In genomic region chr1:41672641-41673313, GRCh38 we compare ENCODE assay signal across 1 cellular context.
TF ChIP-seq lines count a peak whose summit lies in the region.

No MANE protein-coding gene starts in this region.

TF ChIP-seq in SK-N-SH, 30 proteins besides CTCF, POLR2A, EP300 and RAD21 (continued from another document):
- TF ChIP-seq, protein P1, sequence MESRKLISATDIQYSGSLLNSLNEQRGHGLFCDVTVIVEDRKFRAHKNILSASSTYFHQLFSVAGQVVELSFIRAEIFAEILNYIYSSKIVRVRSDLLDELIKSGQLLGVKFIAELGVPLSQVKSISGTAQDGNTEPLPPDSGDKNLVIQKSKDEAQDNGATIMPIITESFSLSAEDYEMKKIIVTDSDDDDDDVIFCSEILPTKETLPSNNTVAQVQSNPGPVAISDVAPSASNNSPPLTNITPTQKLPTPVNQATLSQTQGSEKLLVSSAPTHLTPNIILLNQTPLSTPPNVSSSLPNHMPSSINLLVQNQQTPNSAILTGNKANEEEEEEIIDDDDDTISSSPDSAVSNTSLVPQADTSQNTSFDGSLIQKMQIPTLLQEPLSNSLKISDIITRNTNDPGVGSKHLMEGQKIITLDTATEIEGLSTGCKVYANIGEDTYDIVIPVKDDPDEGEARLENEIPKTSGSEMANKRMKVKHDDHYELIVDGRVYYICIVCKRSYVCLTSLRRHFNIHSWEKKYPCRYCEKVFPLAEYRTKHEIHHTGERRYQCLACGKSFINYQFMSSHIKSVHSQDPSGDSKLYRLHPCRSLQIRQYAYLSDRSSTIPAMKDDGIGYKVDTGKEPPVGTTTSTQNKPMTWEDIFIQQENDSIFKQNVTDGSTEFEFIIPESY (IDR thresholded peaks at IDR 0.05; ENCODE audit: borderline replicate concordance, low read depth) = no peak
- TF ChIP-seq, protein P2, sequence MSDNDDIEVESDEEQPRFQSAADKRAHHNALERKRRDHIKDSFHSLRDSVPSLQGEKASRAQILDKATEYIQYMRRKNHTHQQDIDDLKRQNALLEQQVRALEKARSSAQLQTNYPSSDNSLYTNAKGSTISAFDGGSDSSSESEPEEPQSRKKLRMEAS (IDR thresholded peaks at IDR 0.05; ENCODE audit: low read depth) = no peak
- no peak for TF ChIP-seq GABPA (IDR thresholded peaks at IDR 0.05; ENCODE audit: low read depth)
- TF ChIP-seq, protein P3, sequence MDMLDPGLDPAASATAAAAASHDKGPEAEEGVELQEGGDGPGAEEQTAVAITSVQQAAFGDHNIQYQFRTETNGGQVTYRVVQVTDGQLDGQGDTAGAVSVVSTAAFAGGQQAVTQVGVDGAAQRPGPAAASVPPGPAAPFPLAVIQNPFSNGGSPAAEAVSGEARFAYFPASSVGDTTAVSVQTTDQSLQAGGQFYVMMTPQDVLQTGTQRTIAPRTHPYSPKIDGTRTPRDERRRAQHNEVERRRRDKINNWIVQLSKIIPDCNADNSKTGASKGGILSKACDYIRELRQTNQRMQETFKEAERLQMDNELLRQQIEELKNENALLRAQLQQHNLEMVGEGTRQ (IDR thresholded peaks at IDR 0.05; ENCODE audit: borderline replicate concordance, low read depth, low read length) = no peak
- TF ChIP-seq MEF2A (IDR thresholded peaks at IDR 0.05; ENCODE audit: borderline replicate concordance, low read depth) = no peak
- TF ChIP-seq GATA2 (CRISPR knock-in tag; IDR thresholded peaks at IDR 0.05) = no peak
